Comparison of ENCODE assay signal across 36 cellular contexts in genomic region chr10:33746176-33746575, GRCh38.
"Had no signal": no experiment of that assay in that cellular context is flagged by ENCODE, and none has a peak within 500 bp of the region (broad histone marks: within the 10 kb centered on the region; RNA-seq: fewer than 3 reads in every experiment).

No MANE protein-coding gene starts in this region.

- H3K4me1 Mint-ChIP-seq: activated B cell treated with CpG ODN at 0.5 μM for 24 hours; activated CD4-positive, alpha-beta T cell treated with anti-CD3 and anti-CD28 coated beads, Interleukin-2, amount 10 ng/mL, durations not matched to agents 24 days and 14 days; activated T-helper 17 cell treated with anti-CD3 and anti-CD28 coated beads, Interleukin-2, amount 50 U/mL, for 72 hours had no signal

- H3K27ac ChIP-seq: adrenal gland, body of pancreas, breast epithelium, VCaP had no signal

- H3K27me3 ChIP-seq: adrenal gland, body of pancreas, brain microvascular endothelial cell, breast epithelium had no signal

- H3K36me3 ChIP-seq: adrenal gland, brain microvascular endothelial cell, breast epithelium had no signal

- H3K36me3 Mint-ChIP-seq: activated CD4-positive, alpha-beta memory T cell treated with anti-CD3 and anti-CD28 coated beads for 36 hours; activated naive CD4-positive, alpha-beta T cell treated with anti-CD3 and anti-CD28 coated beads, Interleukin-2, amount 50 U/mL, for 72 hours; activated naive CD8-positive, alpha-beta T cell treated with anti-CD3 and anti-CD28 coated beads for 36 hours had no signal

- H3K4me1 ChIP-seq: adrenal gland, breast epithelium had no signal

- H3K4me3 Mint-ChIP-seq: activated B cell treated with CpG ODN at 0.5 μM for 24 hours; activated CD4-positive, alpha-beta memory T cell treated with anti-CD3 and anti-CD28 coated beads for 36 hours; activated CD4-positive, alpha-beta T cell treated with anti-CD3 and anti-CD28 coated beads, Interleukin-2, amount 10 ng/mL, durations not matched to agents 24 days and 14 days; activated CD8-positive, alpha-beta T cell treated with anti-CD3 and anti-CD28 coated beads for 36 hours; activated naive CD4-positive, alpha-beta T cell treated with anti-CD3 and anti-CD28 coated beads for 36 hours; activated naive CD8-positive, alpha-beta T cell treated with anti-CD3 and anti-CD28 coated beads for 36 hours; activated T-cell treated with anti-CD3 and anti-CD28 coated beads, Interleukin-2, amount 50 U/mL, for 4 hours; activated T-cell treated with anti-CD3 and anti-CD28 coated beads, Interleukin-2, amount 50 U/mL, for 72 hours; activated T-helper 1 cell treated with anti-CD3 and anti-CD28 coated beads, Interleukin-12 subunit alpha, Interleukin-12 subunit beta, Interleukin-2, Interleukin-4 antibody, amounts not matched to agents 30 ng/mL and 10 ng/mL and 1 ng/mL, durations not matched to agents 14 hours and 24 hours and 36 hours; activated T-helper 17 cell treated with anti-CD3 and anti-CD28 coated beads, Interleukin-2, amount 50 U/mL, for 72 hours; T-helper 1 cell treated with Interleukin-12 subunit alpha and Interleukin-12 subunit beta and Interleukin-4 antibody, amounts not matched to agents 30 μg/mL and 1 μg/mL, for 36 hours; T-helper 2 cell treated with Interferon-gamma antibody and Interleukin-4, amounts not matched to agents 5 μg/mL and 100 μg/mL, for 36 hours had no signal

- H3K9me3 Mint-ChIP-seq: activated CD4-positive, alpha-beta memory T cell treated with anti-CD3 and anti-CD28 coated beads for 36 hours; activated CD4-positive, alpha-beta T cell treated with anti-CD3 and anti-CD28 coated beads, Interleukin-2, amount 10 ng/mL, durations not matched to agents 24 days and 14 days; activated CD8-positive, alpha-beta T cell treated with anti-CD3 and anti-CD28 coated beads for 36 hours; activated naive CD4-positive, alpha-beta T cell treated with anti-CD3 and anti-CD28 coated beads for 36 hours; activated naive CD4-positive, alpha-beta T cell treated with anti-CD3 and anti-CD28 coated beads, Interleukin-2, amount 50 U/mL, for 72 hours; activated naive CD8-positive, alpha-beta T cell treated with anti-CD3 and anti-CD28 coated beads for 36 hours; activated T-cell treated with anti-CD3 and anti-CD28 coated beads, Interleukin-2, amount 50 U/mL, for 4 hours; activated T-cell treated with anti-CD3 and anti-CD28 coated beads, Interleukin-2, amount 50 U/mL, for 72 hours; activated T-helper 1 cell treated with anti-CD3 and anti-CD28 coated beads, Interleukin-12 subunit alpha, Interleukin-12 subunit beta, Interleukin-2, Interleukin-4 antibody, amounts not matched to agents 30 ng/mL and 10 ng/mL and 1 ng/mL, durations not matched to agents 14 hours and 24 hours and 36 hours; activated T-helper 17 cell treated with anti-CD3 and anti-CD28 coated beads, Interleukin-2, amount 50 U/mL, for 72 hours; T-helper 1 cell treated with Interleukin-12 subunit alpha and Interleukin-12 subunit beta and Interleukin-4 antibody, amounts not matched to agents 30 μg/mL and 1 μg/mL, for 36 hours; T-helper 2 cell treated with Interferon-gamma antibody and Interleukin-4, amounts not matched to agents 5 μg/mL and 100 μg/mL, for 36 hours had no signal

- H3K9me3 ChIP-seq: adrenal gland, body of pancreas, breast epithelium had no signal

- H3K27ac Mint-ChIP-seq: activated B cell treated with CpG ODN at 0.5 μM for 24 hours; activated CD4-positive, alpha-beta memory T cell treated with anti-CD3 and anti-CD28 coated beads for 36 hours; activated CD4-positive, alpha-beta T cell treated with anti-CD3 and anti-CD28 coated beads, Interleukin-2, amount 10 ng/mL, durations not matched to agents 24 days and 14 days; activated CD8-positive, alpha-beta T cell treated with anti-CD3 and anti-CD28 coated beads for 36 hours; activated naive CD4-positive, alpha-beta T cell treated with anti-CD3 and anti-CD28 coated beads for 36 hours; activated naive CD4-positive, alpha-beta T cell treated with anti-CD3 and anti-CD28 coated beads, Interleukin-2, amount 50 U/mL, for 72 hours; activated naive CD8-positive, alpha-beta T cell treated with anti-CD3 and anti-CD28 coated beads for 36 hours; activated T-cell treated with anti-CD3 and anti-CD28 coated beads, Interleukin-2, amount 50 U/mL, for 72 hours; activated T-helper 1 cell treated with anti-CD3 and anti-CD28 coated beads, Interleukin-12 subunit alpha, Interleukin-12 subunit beta, Interleukin-2, Interleukin-4 antibody, amounts not matched to agents 30 ng/mL and 10 ng/mL and 1 ng/mL, durations not matched to agents 14 hours and 24 hours and 36 hours; activated T-helper 17 cell treated with anti-CD3 and anti-CD28 coated beads, Interleukin-2, amount 50 U/mL, for 72 hours; T-helper 1 cell treated with Interleukin-12 subunit alpha and Interleukin-12 subunit beta and Interleukin-4 antibody, amounts not matched to agents 30 μg/mL and 1 μg/mL, for 36 hours; T-helper 2 cell treated with Interferon-gamma antibody and Interleukin-4, amounts not matched to agents 5 μg/mL and 100 μg/mL, for 36 hours had no signal

- FAIRE-seq: astrocyte, TTC549 had no signal

- DNase-seq: activated B cell treated with CpG ODN at 0.5 μM for 24 hours; activated CD4-positive, alpha-beta memory T cell treated with anti-CD3 and anti-CD28 coated beads for 36 hours; activated CD4-positive, alpha-beta T cell treated with anti-CD3 and anti-CD28 coated beads for 4 hours; activated CD4-positive, alpha-beta T cell treated with anti-CD3 and anti-CD28 coated beads, Interleukin-2, amount 10 ng/mL, durations not matched to agents 24 days and 14 days; activated CD4-positive, alpha-beta T cell treated with anti-CD3 and anti-CD28 coated beads, Interleukin-2, amount 50 U/mL, for 1 hour; activated CD4-positive, alpha-beta T cell treated with anti-CD3 and anti-CD28 coated beads, Interleukin-2, amount 50 U/mL, for 4 hours; activated CD4-positive, CD25-positive, alpha-beta regulatory T cell treated with anti-CD3 and anti-CD28 coated beads, Interleukin-2, amount 50 U/mL, for 72 hours; activated CD8-positive, alpha-beta memory T cell treated with anti-CD3 and anti-CD28 coated beads, Interleukin-2, amount 50 U/mL, for 4 hours; activated CD8-positive, alpha-beta T cell treated with anti-CD3 and anti-CD28 coated beads for 36 hours; activated effector memory CD4-positive, alpha-beta T cell treated with anti-CD3 and anti-CD28 coated beads, Interleukin-2, amount 50 U/mL, for 16 hours; activated gamma-delta T cell treated with Interleukin-2 at 50 U/mL for 16 hours; activated naive CD4-positive, alpha-beta T cell; activated naive CD4-positive, alpha-beta T cell treated with anti-CD3 and anti-CD28 coated beads for 36 hours; activated naive CD4-positive, alpha-beta T cell treated with anti-CD3 and anti-CD28 coated beads, Interleukin-2, amount 50 U/mL, for 16 hours; activated naive CD8-positive, alpha-beta T cell treated with anti-CD3 and anti-CD28 coated beads for 36 hours; activated T-cell treated with anti-CD3 and anti-CD28 coated beads for 4 hours; activated T-cell treated with anti-CD3 and anti-CD28 coated beads, Interleukin-2, amount 50 U/mL, for 1 hour; activated T-cell treated with anti-CD3 and anti-CD28 coated beads, Interleukin-2, amount 50 U/mL, for 4 hours; activated T-cell treated with anti-CD3 and anti-CD28 coated beads, Interleukin-2, amount 50 U/mL, for 72 hours; adrenal gland; amniotic stem cell; aorta; body of pancreas; central memory CD4-positive, alpha-beta T cell; T-helper 2 cell; T-helper 9 cell had no signal

- H3K27me3 Mint-ChIP-seq: activated B cell treated with CpG ODN at 0.5 μM for 24 hours; activated CD4-positive, alpha-beta memory T cell treated with anti-CD3 and anti-CD28 coated beads for 36 hours; activated CD4-positive, alpha-beta T cell treated with anti-CD3 and anti-CD28 coated beads, Interleukin-2, amount 10 ng/mL, durations not matched to agents 24 days and 14 days; activated CD8-positive, alpha-beta T cell treated with anti-CD3 and anti-CD28 coated beads for 36 hours; activated naive CD8-positive, alpha-beta T cell treated with anti-CD3 and anti-CD28 coated beads for 36 hours had no signal

- H3K4me3 ChIP-seq: adrenal gland, body of pancreas, breast epithelium had no signal
